In genomic region chr3:30578479-30578878, GRCh38 we compare ENCODE assay signal across 8 cellular contexts. TPM values are rescaled to one million over a fixed set of nuclear protein-coding genes. Genes with fewer than 3 reads are reported as not detected.
DNase-seq lines count a peak whose midpoint lies in the region; ATAC-seq and TF ChIP-seq lines count a peak whose summit lies in the region.

No MANE protein-coding gene starts in this region.

- ATAC-seq in HG02885 (IDR thresholded peaks at IDR 0.05; ENCODE audit: poor library complexity, unreplicated experiment) (peak; percentile 29), lung (ENCODE audit: insufficient read depth, low FRiP score) (peak; percentile 47), HG02970 (IDR thresholded peaks at IDR 0.05; ENCODE audit: low FRiP score, unreplicated experiment) (no peak)
- ATAC-seq in activated CD4-positive, alpha-beta T cell treated with anti-CD3 and anti-CD28 coated beads for 36 hours, result no peak

- no peaks in the 10 kb centered on the region for H3K27me3 ChIP-seq in lung (ENCODE audit: control insufficient read depth, insufficient read depth)

- POLR2A ChIA-PET in activated CD4-positive, alpha-beta T cell treated with anti-CD3 and anti-CD28 coated beads for 36 hours (lab: Charles Lee), result no interaction called here

- 71 to 73% methylated on average over 4 of the region's 4 CpGs for WGBS in lung, 2 donors

- no peak overlapping the region for H3K27ac Mint-ChIP-seq in activated CD4-positive, alpha-beta T cell treated with anti-CD3 and anti-CD28 coated beads for 36 hours

- no peaks in the 10 kb centered on the region for H3K9me3 ChIP-seq in lung (ENCODE audit: control insufficient read depth in 2 of 2, insufficient read depth in 1 of 2, low read length in 1 of 2)

- H3K4me1 ChIP-seq in lung (ENCODE audit: control insufficient read depth in 2 of 2, insufficient read depth in 2 of 2, low read length in 2 of 2), result peaks cover 2 to 5% of the 10 kb centered on the region in 2 donors

- no peak overlapping the region for H3K27ac ChIP-seq in lung (ENCODE audit: low read depth in 1 of 2, low read length in 1 of 2)

- no peaks in the 10 kb centered on the region for H3K36me3 Mint-ChIP-seq in activated CD4-positive, alpha-beta T cell treated with anti-CD3 and anti-CD28 coated beads for 36 hours (ENCODE audit: low read depth)

- DNase-seq in AG20443 (ENCODE audit: low spot score), result peak; percentile 87
- peak; percentile 94 for DNase-seq in astrocyte of the spinal cord (ENCODE audit: low read depth, low spot score)
- peak; percentile 48 for DNase-seq in lung (ENCODE audit: low spot score)
- DNase-seq in activated CD4-positive, alpha-beta T cell treated with anti-CD3 and anti-CD28 coated beads for 36 hours, result no peak
- DNase-seq in NCI-H510A (lab: John Stamatoyannopoulos, UW), result no peak
- DNase-seq in NCI-H524 treated with DMSO at 0.1 percent for 48 hours (lab: John Stamatoyannopoulos, UW), result no peak

- no peaks in the 10 kb centered on the region for H3K36me3 ChIP-seq in lung (ENCODE audit: control insufficient read depth in 2 of 2, insufficient read depth in 2 of 2, low read length in 2 of 2)

- TF ChIP-seq CTCF in astrocyte of the spinal cord (IDR thresholded peaks at IDR 0.05; ENCODE audit: low read depth, low read length) (no peak), lung (IDR thresholded peaks at IDR 0.05; ENCODE audit: control extremely low read depth, extremely low read depth) (no peak)

- in situ Hi-C loops in astrocyte of the spinal cord (cut with HindIII; ENCODE audit: low sequenced_read_pairs), result no loop called here

- peaks cover 10% of the 10 kb centered on the region for H3K4me1 Mint-ChIP-seq in activated CD4-positive, alpha-beta T cell treated with anti-CD3 and anti-CD28 coated beads for 36 hours

- no peak overlapping the region for H3K4me3 ChIP-seq in astrocyte of the spinal cord (ENCODE audit: low read depth, low read length)
- H3K4me3 ChIP-seq in lung, result no peak overlapping the region

- H3K4me3 Mint-ChIP-seq in activated CD4-positive, alpha-beta T cell treated with anti-CD3 and anti-CD28 coated beads for 36 hours, result no peak overlapping the region

- no peaks in the 10 kb centered on the region for H3K27me3 Mint-ChIP-seq in activated CD4-positive, alpha-beta T cell treated with anti-CD3 and anti-CD28 coated beads for 36 hours

- CTCF ChIA-PET in activated CD4-positive, alpha-beta T cell treated with anti-CD3 and anti-CD28 coated beads for 36 hours (lab: Charles Lee), result interaction anchor here (0.7 kb wide), 1 partner anchor 18 kb away, joined by 3 read pairs; no protein-coding TSS in a partner anchor

- no peaks in the 10 kb centered on the region for H3K9me3 Mint-ChIP-seq in activated CD4-positive, alpha-beta T cell treated with anti-CD3 and anti-CD28 coated beads for 36 hours (ENCODE audit: low read depth)

- intact Hi-C loops in activated CD4-positive, alpha-beta T cell treated with anti-CD3 and anti-CD28 coated beads for 36 hours (cut with DNase I, micrococcal nuclease), result no loop called here

RNA-seq across cellular contexts. Expression of gene TGFBR2, which starts 27.9 kb away (rescaled TPM):
- 100 to 1,000 TPM; 198 to 232 TPM for total RNA-seq in lung
- polyA plus RNA-seq in lung, result 100 to 1,000 TPM in 1 of 2 donors, 10 to 100 TPM in 1; 31.1 to 129 TPM
- 10 to 100 TPM; 45.5 to 46.6 TPM for total RNA-seq in activated CD4-positive, alpha-beta T cell treated with anti-CD3 and anti-CD28 coated beads for 36 hours

Comparison
In these comparisons a context has a peak if more than half of its experiments do, and no peak if none do; other contexts are left out.
1. DNase-seq: peak in AG20443 (single experiment), astrocyte of the spinal cord (single experiment) and lung (single experiment); none in activated CD4-positive, alpha-beta T cell treated with anti-CD3 and anti-CD28 coated beads for 36 hours (single experiment), NCI-H510A (single experiment) and NCI-H524 treated with DMSO at 0.1 percent for 48 hours (single experiment).
2. ATAC-seq: peak in HG02885 (single experiment) and lung (single experiment); none in activated CD4-positive, alpha-beta T cell treated with anti-CD3 and anti-CD28 coated beads for 36 hours (single experiment) and HG02970 (single experiment).
3. RNA of gene TGFBR2, which starts 27.9 kb away (total RNA-seq): 198 to 232 TPM in lung; 45.5 to 46.6 TPM in activated CD4-positive, alpha-beta T cell treated with anti-CD3 and anti-CD28 coated beads for 36 hours; every median in the first group is over 4 times any median in the second.